In the genomic region with DNA sequence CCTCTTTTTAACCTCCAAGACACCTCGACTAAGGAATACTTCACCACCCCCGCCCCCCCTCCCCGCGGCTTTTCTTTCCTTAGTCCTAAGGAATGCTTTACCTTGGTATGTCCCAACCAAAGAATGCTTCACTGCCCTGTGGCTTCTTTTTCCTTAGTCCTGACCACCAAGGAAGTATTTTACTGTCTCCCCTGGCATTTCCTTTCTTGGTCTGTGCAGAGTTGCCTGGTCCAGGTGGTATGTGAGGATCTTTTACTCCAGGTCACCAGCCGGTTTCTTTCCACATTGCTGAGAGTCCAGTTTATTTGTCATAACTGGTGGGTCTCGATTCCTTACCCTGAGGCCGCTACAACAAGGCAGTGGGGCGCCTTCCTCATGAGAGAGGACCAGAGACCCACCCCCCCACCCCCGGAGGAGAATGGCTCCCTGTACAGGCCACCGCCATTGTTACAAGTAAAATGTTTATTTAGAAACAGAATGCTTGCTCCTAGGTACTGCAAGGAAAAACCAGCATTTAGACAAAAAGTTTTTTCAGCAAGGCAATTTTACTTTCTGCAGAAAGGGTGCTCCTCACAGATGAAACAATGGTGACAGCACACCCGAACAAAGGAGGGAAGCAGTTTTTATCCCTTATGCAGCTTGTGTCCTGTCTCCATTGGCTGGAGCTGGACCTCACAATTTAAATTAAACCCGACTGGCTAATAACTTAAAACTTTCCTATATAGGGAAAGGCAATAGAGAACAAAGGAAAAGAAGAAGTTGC, we compare ENCODE assay signal across 1 cellular context.
TF ChIP-seq lines count a peak whose summit lies in the region.

No MANE protein-coding gene starts in this region.

TF ChIP-seq in H1, 55 proteins besides CTCF, POLR2A, EP300 and RAD21:
- TF ChIP-seq TAF1 (IDR thresholded peaks at IDR 0.05; ENCODE audit: low read depth, low read length) (peak; percentile 22; the same call in 1 of the 2 replicates), BCL11A (IDR thresholded peaks at IDR 0.05; ENCODE audit: low read depth in 2 of 2, low read length in 2 of 2) (no peak), CBX8 (IDR thresholded peaks at IDR 0.05; ENCODE audit: borderline replicate concordance, low read depth, low read length) (no peak), SAP30 (IDR thresholded peaks at IDR 0.05; ENCODE audit: insufficient read depth, insufficient replicate concordance, low read length) (no peak), CREB1 (IDR thresholded peaks at IDR 0.05) (no peak), POLR2AphosphoS5 (IDR thresholded peaks at IDR 0.05; ENCODE audit: low read depth, low read length) (peak; percentile 33; the same call in 1 of the 2 replicates), RNF2 (IDR thresholded peaks at IDR 0.05; ENCODE audit: borderline replicate concordance, low read depth, low read length, missing control alignments, poor library complexity, severe bottlenecking) (no peak), CBX5 (IDR thresholded peaks at IDR 0.05; ENCODE audit: low read depth, low read length) (no peak), HDAC6 (IDR thresholded peaks at IDR 0.05; ENCODE audit: low read depth, low read length) (no peak), NRF1 (IDR thresholded peaks at IDR 0.05; ENCODE audit: low read depth, low read length) (no peak), MAX (IDR thresholded peaks at IDR 0.05) (no peak), SP1 (IDR thresholded peaks at IDR 0.05; ENCODE audit: low read depth, low read length) (peak; percentile 44; the same call in 1 of the 2 replicates), KDM4A (IDR thresholded peaks at IDR 0.05; ENCODE audit: low read depth, low read length, severe bottlenecking) (no peak), SRF (IDR thresholded peaks at IDR 0.05; ENCODE audit: low read depth, low read length) (peak; percentile 36; the same call in 1 of the 2 replicates), HDAC2 (IDR thresholded peaks at IDR 0.05; ENCODE audit: borderline replicate concordance in 1 of 2, low read depth in 2 of 2, low read length in 2 of 2) (no peak), TEAD4 (IDR thresholded peaks at IDR 0.05; ENCODE audit: low read depth, low read length) (peak; percentile 71; the same call in 1 of the 2 replicates)
- TF ChIP-seq, protein P1, sequence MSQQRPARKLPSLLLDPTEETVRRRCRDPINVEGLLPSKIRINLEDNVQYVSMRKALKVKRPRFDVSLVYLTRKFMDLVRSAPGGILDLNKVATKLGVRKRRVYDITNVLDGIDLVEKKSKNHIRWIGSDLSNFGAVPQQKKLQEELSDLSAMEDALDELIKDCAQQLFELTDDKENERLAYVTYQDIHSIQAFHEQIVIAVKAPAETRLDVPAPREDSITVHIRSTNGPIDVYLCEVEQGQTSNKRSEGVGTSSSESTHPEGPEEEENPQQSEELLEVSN (IDR thresholded peaks at IDR 0.05), result no peak
